2 cellular contexts compared by ENCODE assay signal in the genomic region with DNA sequence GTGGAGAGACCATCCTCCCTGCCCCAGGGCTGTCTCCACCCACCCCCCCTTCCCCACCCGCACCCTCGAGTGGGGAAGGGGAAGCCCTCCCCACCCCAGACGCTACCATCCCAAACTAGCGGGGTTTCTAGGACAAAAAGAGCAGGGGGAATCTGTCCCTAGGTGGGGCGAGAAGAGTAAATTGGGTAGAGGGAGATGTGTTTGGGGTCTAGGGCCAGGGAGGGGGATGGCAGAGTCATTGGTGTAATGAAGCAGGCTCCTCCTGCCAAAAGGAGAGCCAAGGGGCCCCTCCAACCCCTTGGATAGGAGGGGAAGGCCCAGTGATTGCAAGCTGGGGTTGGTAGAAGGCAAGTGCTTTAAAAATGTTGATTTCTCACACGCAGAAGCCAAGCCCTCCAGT.
TF ChIP-seq lines count a peak whose summit lies in the region.

No MANE protein-coding gene starts in this region.

TF ChIP-seq in GM23338, 12 proteins besides CTCF, POLR2A, EP300 and RAD21:
- no peak for TF ChIP-seq STAT1 (IDR thresholded peaks at IDR 0.05; ENCODE audit: unreplicated experiment)
- TF ChIP-seq, protein P1, sequence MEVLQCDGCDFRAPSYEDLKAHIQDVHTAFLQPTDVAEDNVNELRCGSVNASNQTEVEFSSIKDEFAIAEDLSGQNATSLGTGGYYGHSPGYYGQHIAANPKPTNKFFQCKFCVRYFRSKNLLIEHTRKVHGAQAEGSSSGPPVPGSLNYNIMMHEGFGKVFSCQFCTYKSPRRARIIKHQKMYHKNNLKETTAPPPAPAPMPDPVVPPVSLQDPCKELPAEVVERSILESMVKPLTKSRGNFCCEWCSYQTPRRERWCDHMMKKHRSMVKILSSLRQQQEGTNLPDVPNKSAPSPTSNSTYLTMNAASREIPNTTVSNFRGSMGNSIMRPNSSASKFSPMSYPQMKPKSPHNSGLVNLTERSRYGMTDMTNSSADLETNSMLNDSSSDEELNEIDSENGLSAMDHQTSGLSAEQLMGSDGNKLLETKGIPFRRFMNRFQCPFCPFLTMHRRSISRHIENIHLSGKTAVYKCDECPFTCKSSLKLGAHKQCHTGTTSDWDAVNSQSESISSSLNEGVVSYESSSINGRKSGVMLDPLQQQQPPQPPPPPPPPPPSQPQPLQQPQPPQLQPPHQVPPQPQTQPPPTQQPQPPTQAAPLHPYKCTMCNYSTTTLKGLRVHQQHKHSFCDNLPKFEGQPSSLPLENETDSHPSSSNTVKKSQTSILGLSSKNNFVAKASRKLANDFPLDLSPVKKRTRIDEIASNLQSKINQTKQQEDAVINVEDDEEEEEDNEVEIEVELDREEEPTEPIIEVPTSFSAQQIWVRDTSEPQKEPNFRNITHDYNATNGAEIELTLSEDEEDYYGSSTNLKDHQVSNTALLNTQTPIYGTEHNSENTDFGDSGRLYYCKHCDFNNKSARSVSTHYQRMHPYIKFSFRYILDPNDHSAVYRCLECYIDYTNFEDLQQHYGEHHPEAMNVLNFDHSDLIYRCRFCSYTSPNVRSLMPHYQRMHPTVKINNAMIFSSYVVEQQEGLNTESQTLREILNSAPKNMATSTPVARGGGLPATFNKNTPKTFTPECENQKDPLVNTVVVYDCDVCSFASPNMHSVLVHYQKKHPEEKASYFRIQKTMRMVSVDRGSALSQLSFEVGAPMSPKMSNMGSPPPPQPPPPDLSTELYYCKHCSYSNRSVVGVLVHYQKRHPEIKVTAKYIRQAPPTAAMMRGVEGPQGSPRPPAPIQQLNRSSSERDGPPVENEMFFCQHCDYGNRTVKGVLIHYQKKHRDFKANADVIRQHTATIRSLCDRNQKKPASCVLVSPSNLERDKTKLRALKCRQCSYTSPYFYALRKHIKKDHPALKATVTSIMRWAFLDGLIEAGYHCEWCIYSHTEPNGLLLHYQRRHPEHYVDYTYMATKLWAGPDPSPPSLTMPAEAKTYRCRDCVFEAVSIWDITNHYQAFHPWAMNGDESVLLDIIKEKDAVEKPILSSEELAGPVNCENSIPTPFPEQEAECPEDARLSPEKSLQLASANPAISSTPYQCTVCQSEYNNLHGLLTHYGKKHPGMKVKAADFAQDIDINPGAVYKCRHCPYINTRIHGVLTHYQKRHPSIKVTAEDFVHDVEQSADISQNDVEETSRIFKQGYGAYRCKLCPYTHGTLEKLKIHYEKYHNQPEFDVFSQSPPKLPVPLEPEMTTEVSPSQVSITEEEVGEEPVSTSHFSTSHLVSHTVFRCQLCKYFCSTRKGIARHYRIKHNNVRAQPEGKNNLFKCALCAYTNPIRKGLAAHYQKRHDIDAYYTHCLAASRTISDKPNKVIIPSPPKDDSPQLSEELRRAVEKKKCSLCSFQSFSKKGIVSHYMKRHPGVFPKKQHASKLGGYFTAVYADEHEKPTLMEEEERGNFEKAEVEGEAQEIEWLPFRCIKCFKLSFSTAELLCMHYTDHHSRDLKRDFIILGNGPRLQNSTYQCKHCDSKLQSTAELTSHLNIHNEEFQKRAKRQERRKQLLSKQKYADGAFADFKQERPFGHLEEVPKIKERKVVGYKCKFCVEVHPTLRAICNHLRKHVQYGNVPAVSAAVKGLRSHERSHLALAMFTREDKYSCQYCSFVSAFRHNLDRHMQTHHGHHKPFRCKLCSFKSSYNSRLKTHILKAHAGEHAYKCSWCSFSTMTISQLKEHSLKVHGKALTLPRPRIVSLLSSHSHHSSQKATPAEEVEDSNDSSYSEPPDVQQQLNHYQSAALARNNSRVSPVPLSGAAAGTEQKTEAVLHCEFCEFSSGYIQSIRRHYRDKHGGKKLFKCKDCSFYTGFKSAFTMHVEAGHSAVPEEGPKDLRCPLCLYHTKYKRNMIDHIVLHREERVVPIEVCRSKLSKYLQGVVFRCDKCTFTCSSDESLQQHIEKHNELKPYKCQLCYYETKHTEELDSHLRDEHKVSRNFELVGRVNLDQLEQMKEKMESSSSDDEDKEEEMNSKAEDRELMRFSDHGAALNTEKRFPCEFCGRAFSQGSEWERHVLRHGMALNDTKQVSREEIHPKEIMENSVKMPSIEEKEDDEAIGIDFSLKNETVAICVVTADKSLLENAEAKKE (CRISPR knock-in tag; IDR thresholded peaks at IDR 0.05), result no peak
- TF ChIP-seq ZNF114 (CRISPR knock-in tag; IDR thresholded peaks at IDR 0.05), result no peak
- TF ChIP-seq NANOG (IDR thresholded peaks at IDR 0.05; ENCODE audit: borderline replicate concordance), result no peak
- TF ChIP-seq, protein P2, sequence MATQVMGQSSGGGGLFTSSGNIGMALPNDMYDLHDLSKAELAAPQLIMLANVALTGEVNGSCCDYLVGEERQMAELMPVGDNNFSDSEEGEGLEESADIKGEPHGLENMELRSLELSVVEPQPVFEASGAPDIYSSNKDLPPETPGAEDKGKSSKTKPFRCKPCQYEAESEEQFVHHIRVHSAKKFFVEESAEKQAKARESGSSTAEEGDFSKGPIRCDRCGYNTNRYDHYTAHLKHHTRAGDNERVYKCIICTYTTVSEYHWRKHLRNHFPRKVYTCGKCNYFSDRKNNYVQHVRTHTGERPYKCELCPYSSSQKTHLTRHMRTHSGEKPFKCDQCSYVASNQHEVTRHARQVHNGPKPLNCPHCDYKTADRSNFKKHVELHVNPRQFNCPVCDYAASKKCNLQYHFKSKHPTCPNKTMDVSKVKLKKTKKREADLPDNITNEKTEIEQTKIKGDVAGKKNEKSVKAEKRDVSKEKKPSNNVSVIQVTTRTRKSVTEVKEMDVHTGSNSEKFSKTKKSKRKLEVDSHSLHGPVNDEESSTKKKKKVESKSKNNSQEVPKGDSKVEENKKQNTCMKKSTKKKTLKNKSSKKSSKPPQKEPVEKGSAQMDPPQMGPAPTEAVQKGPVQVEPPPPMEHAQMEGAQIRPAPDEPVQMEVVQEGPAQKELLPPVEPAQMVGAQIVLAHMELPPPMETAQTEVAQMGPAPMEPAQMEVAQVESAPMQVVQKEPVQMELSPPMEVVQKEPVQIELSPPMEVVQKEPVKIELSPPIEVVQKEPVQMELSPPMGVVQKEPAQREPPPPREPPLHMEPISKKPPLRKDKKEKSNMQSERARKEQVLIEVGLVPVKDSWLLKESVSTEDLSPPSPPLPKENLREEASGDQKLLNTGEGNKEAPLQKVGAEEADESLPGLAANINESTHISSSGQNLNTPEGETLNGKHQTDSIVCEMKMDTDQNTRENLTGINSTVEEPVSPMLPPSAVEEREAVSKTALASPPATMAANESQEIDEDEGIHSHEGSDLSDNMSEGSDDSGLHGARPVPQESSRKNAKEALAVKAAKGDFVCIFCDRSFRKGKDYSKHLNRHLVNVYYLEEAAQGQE (IDR thresholded peaks at IDR 0.05; ENCODE audit: unreplicated experiment), result no peak
TF ChIP-seq in GM23338: peak in this region for 0.

TF ChIP-seq in WTC11, 78 proteins besides CTCF, POLR2A, EP300 and RAD21:
- TF ChIP-seq, protein P3, sequence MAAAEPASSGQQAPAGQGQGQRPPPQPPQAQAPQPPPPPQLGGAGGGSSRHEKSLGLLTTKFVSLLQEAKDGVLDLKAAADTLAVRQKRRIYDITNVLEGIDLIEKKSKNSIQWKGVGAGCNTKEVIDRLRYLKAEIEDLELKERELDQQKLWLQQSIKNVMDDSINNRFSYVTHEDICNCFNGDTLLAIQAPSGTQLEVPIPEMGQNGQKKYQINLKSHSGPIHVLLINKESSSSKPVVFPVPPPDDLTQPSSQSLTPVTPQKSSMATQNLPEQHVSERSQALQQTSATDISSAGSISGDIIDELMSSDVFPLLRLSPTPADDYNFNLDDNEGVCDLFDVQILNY (CRISPR knock-in tag; IDR thresholded peaks at IDR 0.05), result no peak
- TF ChIP-seq, protein P4, sequence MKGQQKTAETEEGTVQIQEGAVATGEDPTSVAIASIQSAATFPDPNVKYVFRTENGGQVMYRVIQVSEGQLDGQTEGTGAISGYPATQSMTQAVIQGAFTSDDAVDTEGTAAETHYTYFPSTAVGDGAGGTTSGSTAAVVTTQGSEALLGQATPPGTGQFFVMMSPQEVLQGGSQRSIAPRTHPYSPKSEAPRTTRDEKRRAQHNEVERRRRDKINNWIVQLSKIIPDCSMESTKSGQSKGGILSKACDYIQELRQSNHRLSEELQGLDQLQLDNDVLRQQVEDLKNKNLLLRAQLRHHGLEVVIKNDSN (CRISPR knock-in tag; IDR thresholded peaks at IDR 0.05), result no peak
- TF ChIP-seq, protein P5, sequence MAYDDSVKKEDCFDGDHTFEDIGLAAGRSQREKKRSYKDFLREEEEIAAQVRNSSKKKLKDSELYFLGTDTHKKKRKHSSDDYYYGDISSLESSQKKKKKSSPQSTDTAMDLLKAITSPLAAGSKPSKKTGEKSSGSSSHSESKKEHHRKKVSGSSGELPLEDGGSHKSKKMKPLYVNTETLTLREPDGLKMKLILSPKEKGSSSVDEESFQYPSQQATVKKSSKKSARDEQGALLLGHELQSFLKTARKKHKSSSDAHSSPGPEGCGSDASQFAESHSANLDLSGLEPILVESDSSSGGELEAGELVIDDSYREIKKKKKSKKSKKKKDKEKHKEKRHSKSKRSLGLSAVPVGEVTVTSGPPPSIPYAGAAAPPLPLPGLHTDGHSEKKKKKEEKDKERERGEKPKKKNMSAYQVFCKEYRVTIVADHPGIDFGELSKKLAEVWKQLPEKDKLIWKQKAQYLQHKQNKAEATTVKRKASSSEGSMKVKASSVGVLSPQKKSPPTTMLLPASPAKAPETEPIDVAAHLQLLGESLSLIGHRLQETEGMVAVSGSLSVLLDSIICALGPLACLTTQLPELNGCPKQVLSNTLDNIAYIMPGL (CRISPR knock-in tag; IDR thresholded peaks at IDR 0.05), result no peak
- no peak for TF ChIP-seq PRRX2 (CRISPR knock-in tag; IDR thresholded peaks at IDR 0.05)
- no peak for TF ChIP-seq ZNF219 (CRISPR knock-in tag; IDR thresholded peaks at IDR 0.05; ENCODE audit: borderline replicate concordance)
- TF ChIP-seq EMX1 (CRISPR knock-in tag; IDR thresholded peaks at IDR 0.05), result no peak
- TF ChIP-seq ZBTB21 (CRISPR knock-in tag; IDR thresholded peaks at IDR 0.05; ENCODE audit: borderline replicate concordance), result no peak
- no peak for TF ChIP-seq ZNF396 (CRISPR knock-in tag; IDR thresholded peaks at IDR 0.05; ENCODE audit: borderline replicate concordance)
- TF ChIP-seq, protein P6, sequence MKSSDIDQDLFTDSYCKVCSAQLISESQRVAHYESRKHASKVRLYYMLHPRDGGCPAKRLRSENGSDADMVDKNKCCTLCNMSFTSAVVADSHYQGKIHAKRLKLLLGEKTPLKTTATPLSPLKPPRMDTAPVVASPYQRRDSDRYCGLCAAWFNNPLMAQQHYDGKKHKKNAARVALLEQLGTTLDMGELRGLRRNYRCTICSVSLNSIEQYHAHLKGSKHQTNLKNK (CRISPR knock-in tag; IDR thresholded peaks at IDR 0.05), result no peak
- no peak for TF ChIP-seq TCF7 (CRISPR knock-in tag; IDR thresholded peaks at IDR 0.05; ENCODE audit: low read depth)
- TF ChIP-seq SP1 (CRISPR knock-in tag; conservative IDR thresholded peaks at IDR 0.05), result no peak
- no peak for TF ChIP-seq TEAD4 (CRISPR knock-in tag; IDR thresholded peaks at IDR 0.05)
- no peak for TF ChIP-seq CBFB (CRISPR knock-in tag; IDR thresholded peaks at IDR 0.05; ENCODE audit: low read depth)
- no peak for TF ChIP-seq SMAD4 (CRISPR knock-in tag; IDR thresholded peaks at IDR 0.05)
- TF ChIP-seq, protein P7, sequence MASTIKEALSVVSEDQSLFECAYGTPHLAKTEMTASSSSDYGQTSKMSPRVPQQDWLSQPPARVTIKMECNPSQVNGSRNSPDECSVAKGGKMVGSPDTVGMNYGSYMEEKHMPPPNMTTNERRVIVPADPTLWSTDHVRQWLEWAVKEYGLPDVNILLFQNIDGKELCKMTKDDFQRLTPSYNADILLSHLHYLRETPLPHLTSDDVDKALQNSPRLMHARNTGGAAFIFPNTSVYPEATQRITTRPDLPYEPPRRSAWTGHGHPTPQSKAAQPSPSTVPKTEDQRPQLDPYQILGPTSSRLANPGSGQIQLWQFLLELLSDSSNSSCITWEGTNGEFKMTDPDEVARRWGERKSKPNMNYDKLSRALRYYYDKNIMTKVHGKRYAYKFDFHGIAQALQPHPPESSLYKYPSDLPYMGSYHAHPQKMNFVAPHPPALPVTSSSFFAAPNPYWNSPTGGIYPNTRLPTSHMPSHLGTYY (CRISPR knock-in tag; IDR thresholded peaks at IDR 0.05), result no peak
- TF ChIP-seq, protein P8, sequence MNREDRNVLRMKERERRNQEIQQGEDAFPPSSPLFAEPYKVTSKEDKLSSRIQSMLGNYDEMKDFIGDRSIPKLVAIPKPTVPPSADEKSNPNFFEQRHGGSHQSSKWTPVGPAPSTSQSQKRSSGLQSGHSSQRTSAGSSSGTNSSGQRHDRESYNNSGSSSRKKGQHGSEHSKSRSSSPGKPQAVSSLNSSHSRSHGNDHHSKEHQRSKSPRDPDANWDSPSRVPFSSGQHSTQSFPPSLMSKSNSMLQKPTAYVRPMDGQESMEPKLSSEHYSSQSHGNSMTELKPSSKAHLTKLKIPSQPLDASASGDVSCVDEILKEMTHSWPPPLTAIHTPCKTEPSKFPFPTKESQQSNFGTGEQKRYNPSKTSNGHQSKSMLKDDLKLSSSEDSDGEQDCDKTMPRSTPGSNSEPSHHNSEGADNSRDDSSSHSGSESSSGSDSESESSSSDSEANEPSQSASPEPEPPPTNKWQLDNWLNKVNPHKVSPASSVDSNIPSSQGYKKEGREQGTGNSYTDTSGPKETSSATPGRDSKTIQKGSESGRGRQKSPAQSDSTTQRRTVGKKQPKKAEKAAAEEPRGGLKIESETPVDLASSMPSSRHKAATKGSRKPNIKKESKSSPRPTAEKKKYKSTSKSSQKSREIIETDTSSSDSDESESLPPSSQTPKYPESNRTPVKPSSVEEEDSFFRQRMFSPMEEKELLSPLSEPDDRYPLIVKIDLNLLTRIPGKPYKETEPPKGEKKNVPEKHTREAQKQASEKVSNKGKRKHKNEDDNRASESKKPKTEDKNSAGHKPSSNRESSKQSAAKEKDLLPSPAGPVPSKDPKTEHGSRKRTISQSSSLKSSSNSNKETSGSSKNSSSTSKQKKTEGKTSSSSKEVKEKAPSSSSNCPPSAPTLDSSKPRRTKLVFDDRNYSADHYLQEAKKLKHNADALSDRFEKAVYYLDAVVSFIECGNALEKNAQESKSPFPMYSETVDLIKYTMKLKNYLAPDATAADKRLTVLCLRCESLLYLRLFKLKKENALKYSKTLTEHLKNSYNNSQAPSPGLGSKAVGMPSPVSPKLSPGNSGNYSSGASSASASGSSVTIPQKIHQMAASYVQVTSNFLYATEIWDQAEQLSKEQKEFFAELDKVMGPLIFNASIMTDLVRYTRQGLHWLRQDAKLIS (CRISPR knock-in tag; IDR thresholded peaks at IDR 0.05; ENCODE audit: borderline replicate concordance), result no peak
- TF ChIP-seq, protein P9, sequence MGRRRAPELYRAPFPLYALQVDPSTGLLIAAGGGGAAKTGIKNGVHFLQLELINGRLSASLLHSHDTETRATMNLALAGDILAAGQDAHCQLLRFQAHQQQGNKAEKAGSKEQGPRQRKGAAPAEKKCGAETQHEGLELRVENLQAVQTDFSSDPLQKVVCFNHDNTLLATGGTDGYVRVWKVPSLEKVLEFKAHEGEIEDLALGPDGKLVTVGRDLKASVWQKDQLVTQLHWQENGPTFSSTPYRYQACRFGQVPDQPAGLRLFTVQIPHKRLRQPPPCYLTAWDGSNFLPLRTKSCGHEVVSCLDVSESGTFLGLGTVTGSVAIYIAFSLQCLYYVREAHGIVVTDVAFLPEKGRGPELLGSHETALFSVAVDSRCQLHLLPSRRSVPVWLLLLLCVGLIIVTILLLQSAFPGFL (CRISPR knock-in tag; IDR thresholded peaks at IDR 0.05; ENCODE audit: borderline replicate concordance), result no peak
- no peak for TF ChIP-seq SMAD3 (CRISPR knock-in tag; IDR thresholded peaks at IDR 0.05; ENCODE audit: borderline replicate concordance)
- no peak for TF ChIP-seq ZNF263 (CRISPR knock-in tag; IDR thresholded peaks at IDR 0.05; ENCODE audit: low read depth)
- no peak for TF ChIP-seq NFATC4 (CRISPR knock-in tag; IDR thresholded peaks at IDR 0.05)
